8 cellular contexts compared by ENCODE assay signal in the genomic region with DNA sequence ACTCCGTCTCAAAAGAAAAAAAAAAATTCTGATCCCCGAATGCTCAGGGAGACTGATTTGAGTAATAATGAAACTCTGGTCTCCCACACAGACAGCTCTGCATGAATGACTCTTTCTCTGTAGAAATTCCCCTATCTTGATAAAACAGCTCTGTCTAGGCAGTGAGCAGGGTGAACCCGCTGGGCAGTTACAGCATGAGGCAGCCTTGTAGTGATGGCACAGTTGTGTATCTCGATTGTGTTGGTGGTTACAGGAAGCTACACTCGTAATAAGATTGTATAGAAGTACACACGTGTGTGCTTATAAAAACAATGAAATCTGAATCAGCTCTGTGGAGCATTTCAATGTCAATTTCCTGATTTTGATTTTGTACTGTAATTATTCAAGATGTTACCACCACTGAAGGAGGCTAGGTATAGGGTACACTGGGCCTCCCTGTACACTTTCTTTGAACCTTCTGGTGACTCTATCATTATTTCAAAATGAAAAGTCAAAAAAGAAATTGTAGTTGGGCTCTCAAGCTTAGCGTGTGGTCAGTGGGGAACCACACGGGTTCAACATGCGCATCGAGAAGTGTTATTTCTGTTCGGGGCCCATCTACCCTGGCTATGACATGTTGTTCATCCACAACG. TPM values are rescaled to one million over a fixed set of nuclear protein-coding genes. Genes with fewer than 3 reads are reported as not detected.
DNase-seq lines count a peak whose midpoint lies in the region; ATAC-seq and TF ChIP-seq lines count a peak whose summit lies in the region.

No MANE protein-coding gene starts in this region.

- no peak overlapping the region for H3K4me3 ChIP-seq in coronary artery

- no peak for TF ChIP-seq CTCF in coronary artery (IDR thresholded peaks at IDR 0.05)

- ATAC-seq in GM19324 (IDR thresholded peaks at IDR 0.05; ENCODE audit: low FRiP score, unreplicated experiment) (peak; percentile 72), HG02973 (IDR thresholded peaks at IDR 0.05; ENCODE audit: unreplicated experiment) (peak; percentile 67)

- intact Hi-C loops in cardiac septum (cut with DNase I) = no loop called here

- H3K27ac ChIP-seq in coronary artery = no peak overlapping the region

- peak in 2 of 3 experiments; percentile 10 to 23 for DNase-seq in activated CD8-positive, alpha-beta memory T cell treated with anti-CD3 and anti-CD28 coated beads for 48 hours (ENCODE audit: low read depth in 2 of 3, low spot score in 2 of 3)
- DNase-seq in stimulated activated CD4-positive, alpha-beta T cell treated with anti-CD3 and anti-CD28 coated beads, Interleukin-2, amount 100 ng/mL, for 24 hours = peak; percentile 56 to 62
- DNase-seq in cardiac septum (ENCODE audit: low spot score) (no peak), NCI-H69 (lab: John Stamatoyannopoulos, UW) (no peak), coronary artery (ENCODE audit: low spot score) (no peak), HPDE6-E6E7 (ENCODE audit: extremely low spot score) (no peak)

RNA-seq across cellular contexts. Expression of gene ATP8B1, which starts 34.9 kb away (rescaled TPM):
- 9.3 TPM for total RNA-seq in cardiac septum

Comparison
In these comparisons a context has a peak if more than half of its experiments do, and no peak if none do; other contexts are left out.
1. DNase-seq: peak in activated CD8-positive, alpha-beta memory T cell treated with anti-CD3 and anti-CD28 coated beads for 48 hours (2 of 3) and stimulated activated CD4-positive, alpha-beta T cell treated with anti-CD3 and anti-CD28 coated beads, Interleukin-2, amount 100 ng/mL, for 24 hours (2 of 2); none in cardiac septum (single experiment), NCI-H69 (single experiment), coronary artery (single experiment) and HPDE6-E6E7 (single experiment).